Comparison of ENCODE assay signal across 1 cellular context in genomic region chr12:120590741-120591407, GRCh38.
TF ChIP-seq lines count a peak whose summit lies in the region.

No MANE protein-coding gene starts in this region.

TF ChIP-seq in HepG2, 621 proteins besides CTCF, POLR2A, EP300 and RAD21:
- TF ChIP-seq RARA (CRISPR knock-in tag; IDR thresholded peaks at IDR 0.05), result peak; percentile 46; the same call in 1 of the 2 replicates
- TF ChIP-seq ZFX (CRISPR knock-in tag; IDR thresholded peaks at IDR 0.05; ENCODE audit: low read depth), result peak; percentile 34; the same call in 1 of the 2 replicates
- 0 out of 2 replicates have a peak, but pooled peaks have one; percentile 28 for TF ChIP-seq ZNF205 (CRISPR knock-in tag; IDR thresholded peaks at IDR 0.05)
- peak; percentile 65; the same call in 1 of the 2 replicates for TF ChIP-seq KDM1A (CRISPR knock-in tag; IDR thresholded peaks at IDR 0.05)
- TF ChIP-seq PBX3 (CRISPR knock-in tag; IDR thresholded peaks at IDR 0.05; ENCODE audit: borderline replicate concordance), result no peak
- peak; percentile 35; the same call in 1 of the 2 replicates for TF ChIP-seq RXRA (CRISPR knock-in tag; IDR thresholded peaks at IDR 0.05)
- TF ChIP-seq SCMH1 (CRISPR knock-in tag; IDR thresholded peaks at IDR 0.05; ENCODE audit: borderline replicate concordance), result no peak
- no peak for TF ChIP-seq HHEX (CRISPR knock-in tag; IDR thresholded peaks at IDR 0.05)
- no peak for TF ChIP-seq MTF1 (CRISPR knock-in tag; IDR thresholded peaks at IDR 0.05)
- no peak for TF ChIP-seq SOX6 (IDR thresholded peaks at IDR 0.05)
- peak; percentile 60 for TF ChIP-seq SOX6 (CRISPR knock-in tag; IDR thresholded peaks at IDR 0.05)
- no peak for TF ChIP-seq CSRNP2 (CRISPR knock-in tag; conservative IDR thresholded peaks at IDR 0.05; ENCODE audit: low read depth)
- no peak for TF ChIP-seq ZNF512 (CRISPR knock-in tag; IDR thresholded peaks at IDR 0.05)
- no peak for TF ChIP-seq HOXD1 (CRISPR knock-in tag; IDR thresholded peaks at IDR 0.05)
- peak; percentile 95 for TF ChIP-seq ZNF460 (CRISPR knock-in tag; IDR thresholded peaks at IDR 0.05; ENCODE audit: borderline replicate concordance)
- no peak for TF ChIP-seq PHF8 (CRISPR knock-in tag; IDR thresholded peaks at IDR 0.05)
- TF ChIP-seq KLF15 (CRISPR knock-in tag; IDR thresholded peaks at IDR 0.05; ENCODE audit: borderline replicate concordance), result no peak
- no peak for TF ChIP-seq BCLAF1 (IDR thresholded peaks at IDR 0.05)
- TF ChIP-seq ARID5B (CRISPR knock-in tag; IDR thresholded peaks at IDR 0.05), result peak; percentile 15; the same call in 1 of the 2 replicates
- no peak for TF ChIP-seq SP5 (CRISPR knock-in tag; IDR thresholded peaks at IDR 0.05; ENCODE audit: borderline replicate concordance, low read depth)
- TF ChIP-seq ZNF501 (CRISPR knock-in tag; IDR thresholded peaks at IDR 0.05), result 0 out of 2 replicates have a peak, but pooled peaks have one; percentile 22
- TF ChIP-seq ZNF180 (CRISPR knock-in tag; IDR thresholded peaks at IDR 0.05; ENCODE audit: borderline replicate concordance, low read depth), result no peak
- TF ChIP-seq ZNF292 (CRISPR knock-in tag; IDR thresholded peaks at IDR 0.05; ENCODE audit: borderline replicate concordance, low read depth), result 0 out of 2 replicates have a peak, but pooled peaks have one; percentile 27
- TF ChIP-seq ZSCAN5A (CRISPR knock-in tag; IDR thresholded peaks at IDR 0.05; ENCODE audit: borderline replicate concordance), result no peak
- TF ChIP-seq ZNF546 (CRISPR knock-in tag; conservative IDR thresholded peaks at IDR 0.05), result no peak
- no peak for TF ChIP-seq ZNF296 (CRISPR knock-in tag; conservative IDR thresholded peaks at IDR 0.05)
- TF ChIP-seq CSRNP1 (CRISPR knock-in tag; IDR thresholded peaks at IDR 0.05), result no peak
- TF ChIP-seq AHDC1 (CRISPR knock-in tag; IDR thresholded peaks at IDR 0.05; ENCODE audit: borderline replicate concordance), result no peak
- no peak for TF ChIP-seq NR3C1 (CRISPR knock-in tag; IDR thresholded peaks at IDR 0.05)
- no peak for TF ChIP-seq MED1 (CRISPR knock-in tag; IDR thresholded peaks at IDR 0.05)
- TF ChIP-seq CEBPB (IDR thresholded peaks at IDR 0.05; ENCODE audit: borderline replicate concordance, low read depth, low read length), result no peak
- TF ChIP-seq BCL6 (CRISPR knock-in tag; IDR thresholded peaks at IDR 0.05), result no peak
- peak; percentile 71 for TF ChIP-seq SOX5 (CRISPR knock-in tag; IDR thresholded peaks at IDR 0.05; ENCODE audit: borderline replicate concordance)
- no peak for TF ChIP-seq PHF5A (CRISPR knock-in tag; IDR thresholded peaks at IDR 0.05; ENCODE audit: low read depth, unreplicated experiment)
- TF ChIP-seq ZNF264 (CRISPR knock-in tag; IDR thresholded peaks at IDR 0.05), result no peak
- TF ChIP-seq SOX13 (IDR thresholded peaks at IDR 0.05), result no peak
- peak in 1 of 2 experiments; percentile 63; a peak in 2 of 4 replicates for TF ChIP-seq SOX13 (CRISPR knock-in tag; conservative IDR thresholded peaks at IDR 0.05 in 1 of 2, IDR thresholded peaks at IDR 0.05 in 1 of 2)
- peak; percentile 57 for TF ChIP-seq HNF4A (CRISPR knock-in tag; IDR thresholded peaks at IDR 0.05)
- TF ChIP-seq KDM4B (CRISPR knock-in tag; IDR thresholded peaks at IDR 0.05), result no peak
- no peak for TF ChIP-seq GABPB1 (CRISPR knock-in tag; IDR thresholded peaks at IDR 0.05)
